In genomic region chr2:168705534-168706470, GRCh38 we compare ENCODE assay signal across 11 cellular contexts.
DNase-seq lines count a peak whose midpoint lies in the region; FAIRE-seq and TF ChIP-seq lines count a peak whose summit lies in the region.
"Had no signal": no experiment of that assay in that cellular context is flagged by ENCODE, and none has a peak within 500 bp of the region (broad histone marks: within the 10 kb centered on the region; RNA-seq: fewer than 3 reads in every experiment).

No MANE protein-coding gene starts in this region.

- peak; percentile 43 for TF ChIP-seq CTCF in CD14-positive monocyte (IDR thresholded peaks at IDR 0.05)
- TF ChIP-seq CTCF in VCaP (conservative IDR thresholded peaks at IDR 0.05) = peak; percentile 55
- peak; percentile 31 for TF ChIP-seq CTCF in kidney epithelial cell (IDR thresholded peaks at IDR 0.05; ENCODE audit: insufficient read depth, low read length, poor library complexity, severe bottlenecking)

- H3K4me3 ChIP-seq in kidney epithelial cell (ENCODE audit: low read depth, low read length) = no peak overlapping the region

- H3K9me3 Mint-ChIP-seq in CD14-positive monocyte = no peaks in the 10 kb centered on the region
- H3K9me3 Mint-ChIP-seq: activated naive CD8-positive, alpha-beta T cell treated with anti-CD3 and anti-CD28 coated beads, Interleukin-2, amount 10 ng/mL, durations not matched to agents 7 days and 5 days had no signal

- H3K4me3 Mint-ChIP-seq in CD14-positive monocyte = no peak overlapping the region
- H3K4me3 Mint-ChIP-seq: activated naive CD8-positive, alpha-beta T cell treated with anti-CD3 and anti-CD28 coated beads, Interleukin-2, amount 10 ng/mL, durations not matched to agents 7 days and 5 days had no signal

- H3K27ac Mint-ChIP-seq in CD14-positive monocyte = peak overlapping the region in 2 of 7 donors; percentile 41 to 45
- H3K27ac Mint-ChIP-seq: activated naive CD8-positive, alpha-beta T cell treated with anti-CD3 and anti-CD28 coated beads, Interleukin-2, amount 10 ng/mL, durations not matched to agents 7 days and 5 days had no signal

- peaks cover 9 to 15% of the 10 kb centered on the region in 2 donors for H3K36me3 Mint-ChIP-seq in CD14-positive monocyte
- H3K36me3 Mint-ChIP-seq: activated naive CD8-positive, alpha-beta T cell treated with anti-CD3 and anti-CD28 coated beads, Interleukin-2, amount 10 ng/mL, durations not matched to agents 7 days and 5 days had no signal

- H3K36me3 ChIP-seq in kidney epithelial cell (ENCODE audit: control insufficient read depth, insufficient read depth, low read length) = no peaks in the 10 kb centered on the region

- H3K4me1 Mint-ChIP-seq in CD14-positive monocyte = no peaks in the 10 kb centered on the region
- H3K4me1 Mint-ChIP-seq: activated naive CD8-positive, alpha-beta T cell treated with anti-CD3 and anti-CD28 coated beads, Interleukin-2, amount 10 ng/mL, durations not matched to agents 7 days and 5 days had no signal

- H3K27me3 ChIP-seq in kidney epithelial cell (ENCODE audit: control insufficient read depth, insufficient read depth, low read length) = no peaks in the 10 kb centered on the region

- DNase-seq in CD14-positive monocyte (ENCODE audit: low spot score) (no peak), HCEC 1CT (peak; percentile 55), kidney epithelial cell (ENCODE audit: low read depth) (no peak), cerebellar cortex (ENCODE audit: low spot score) (no peak), NCI-H2081 treated with DMSO at 0.1 percent for 48 hours (lab: John Stamatoyannopoulos, UW) (no peak), HTR-8/SVneo (ENCODE audit: insufficient read length, low spot score) (no peak)
- no peak for DNase-seq in activated CD4-positive, alpha-beta T cell treated with anti-CD3 and anti-CD28 coated beads, Interleukin-2, amount 50 U/mL, for 1 hour
- DNase-seq: activated naive CD8-positive, alpha-beta T cell treated with anti-CD3 and anti-CD28 coated beads, Interleukin-2, amount 10 ng/mL, durations not matched to agents 7 days and 5 days; NCI-H226; posterior cingulate gyrus had no signal

- intact Hi-C loops in CD14-positive monocyte (cut with micrococcal nuclease) = no loop called here

- peak overlapping the region; percentile 96 for H3K27ac ChIP-seq in VCaP

- no peaks in the 10 kb centered on the region for H3K27me3 Mint-ChIP-seq in CD14-positive monocyte (ENCODE audit: low read depth in 3 of 3)
- H3K27me3 Mint-ChIP-seq: activated naive CD8-positive, alpha-beta T cell treated with anti-CD3 and anti-CD28 coated beads, Interleukin-2, amount 10 ng/mL, durations not matched to agents 7 days and 5 days had no signal

- FAIRE-seq in HTR-8/SVneo (lab: Jason Lieb, UNC) = no peak
